15 cellular contexts compared by ENCODE assay signal in genomic region chr2:226873826-226874225, GRCh38. TPM values are rescaled to one million over a fixed set of nuclear protein-coding genes. Genes with fewer than 3 reads are reported as not detected.
DNase-seq lines count a peak whose midpoint lies in the region; ATAC-seq, FAIRE-seq and TF ChIP-seq lines count a peak whose summit lies in the region.
"Had no signal": no experiment of that assay in that cellular context is flagged by ENCODE, and none has a peak within 500 bp of the region (broad histone marks: within the 10 kb centered on the region; RNA-seq: fewer than 3 reads in every experiment).

No MANE protein-coding gene starts in this region.

- peak overlapping the region; percentile 36 for H3K4me3 ChIP-seq in Loucy (ENCODE audit: low read length, poor library complexity, severe bottlenecking)
- H3K4me3 ChIP-seq: colonic mucosa had no signal

- intact Hi-C loops in activated CD4-positive, alpha-beta T cell treated with anti-CD3 and anti-CD28 coated beads, Interleukin-2, amount 10 ng/mL, durations not matched to agents 24 days and 14 days (cut with micrococcal nuclease) = no loop called here
- intact Hi-C loops in dendritic cell treated with granulocyte-macrophage colony-stimulating factor and Interleukin-4, amounts not matched to agents 40 ng/mL and 50 ng/mL, for 4 days (cut with micrococcal nuclease) = no loop called here

- peaks cover 7% of the 10 kb centered on the region for H3K9me3 Mint-ChIP-seq in activated CD4-positive, alpha-beta T cell treated with anti-CD3 and anti-CD28 coated beads, Interleukin-2, amount 10 ng/mL, durations not matched to agents 24 days and 14 days
- H3K9me3 Mint-ChIP-seq in dendritic cell treated with granulocyte-macrophage colony-stimulating factor and Interleukin-4, amounts not matched to agents 40 ng/mL and 50 ng/mL, for 4 days = no peaks in the 10 kb centered on the region

- no peaks in the 10 kb centered on the region for H3K9me3 ChIP-seq in Loucy (ENCODE audit: insufficient read depth, low read depth, low read length)
- H3K9me3 ChIP-seq: colonic mucosa had no signal

- peak overlapping the region; percentile 67 for H3K27ac Mint-ChIP-seq in activated CD4-positive, alpha-beta T cell treated with anti-CD3 and anti-CD28 coated beads, Interleukin-2, amount 10 ng/mL, durations not matched to agents 24 days and 14 days
- peak overlapping the region; percentile 51 for H3K27ac Mint-ChIP-seq in dendritic cell treated with granulocyte-macrophage colony-stimulating factor and Interleukin-4, amounts not matched to agents 40 ng/mL and 50 ng/mL, for 4 days

- ATAC-seq in stimulated activated naive CD8-positive, alpha-beta T cell treated with anti-CD3 and anti-CD28 coated beads, Interleukin-15, Interleukin-2, amounts not matched to agents 100 U/mL and 50 U/mL, for 24 hours = peak; percentile 91

- H3F3A ChIP-seq in Loucy (ENCODE audit: low read depth) = no peaks in the 10 kb centered on the region

- TF ChIP-seq CTCF in Loucy (conservative IDR thresholded peaks at IDR 0.05; ENCODE audit: low read length) (no peak), D721Med (IDR thresholded peaks at IDR 0.05; ENCODE audit: insufficient read depth, missing control alignments) (no peak)

- peaks cover 48% of the 10 kb centered on the region for H3K36me3 Mint-ChIP-seq in activated CD4-positive, alpha-beta T cell treated with anti-CD3 and anti-CD28 coated beads, Interleukin-2, amount 10 ng/mL, durations not matched to agents 24 days and 14 days (ENCODE audit: low read depth)
- peaks cover 36% of the 10 kb centered on the region for H3K36me3 Mint-ChIP-seq in dendritic cell treated with granulocyte-macrophage colony-stimulating factor and Interleukin-4, amounts not matched to agents 40 ng/mL and 50 ng/mL, for 4 days (ENCODE audit: low read depth)

- H3K27me3 ChIP-seq in Loucy (ENCODE audit: insufficient read depth, low read length, poor library complexity, severe bottlenecking) = no peaks in the 10 kb centered on the region
- H3K27me3 ChIP-seq: colonic mucosa had no signal

- H4K20me1 ChIP-seq in Loucy (ENCODE audit: insufficient read depth, low read length, poor library complexity, severe bottlenecking) = no peaks in the 10 kb centered on the region

- H3K4me2 ChIP-seq in Loucy (ENCODE audit: low read depth, low read length, poor library complexity, severe bottlenecking) = peak overlapping the region; percentile 62

- no peak overlapping the region for H3K4me3 Mint-ChIP-seq in activated CD4-positive, alpha-beta T cell treated with anti-CD3 and anti-CD28 coated beads, Interleukin-2, amount 10 ng/mL, durations not matched to agents 24 days and 14 days
- H3K4me3 Mint-ChIP-seq in dendritic cell treated with granulocyte-macrophage colony-stimulating factor and Interleukin-4, amounts not matched to agents 40 ng/mL and 50 ng/mL, for 4 days = no peak overlapping the region

- no peaks in the 10 kb centered on the region for H3K79me2 ChIP-seq in Loucy (ENCODE audit: insufficient read depth, low read length)

- no peak for FAIRE-seq in D721Med (lab: Jason Lieb, UNC)
- FAIRE-seq: H54 had no signal

- no peak overlapping the region for H2AFZ ChIP-seq in Loucy (ENCODE audit: low read length)
- H2AFZ ChIP-seq: parathyroid adenoma had no signal

- no peak overlapping the region for H3K9ac ChIP-seq in Loucy (ENCODE audit: low read depth, low read length, poor library complexity, severe bottlenecking)
- H3K9ac ChIP-seq: parathyroid adenoma had no signal

- H3K36me3 ChIP-seq in Loucy (ENCODE audit: insufficient read depth, low read length) = no peaks in the 10 kb centered on the region
- H3K36me3 ChIP-seq: colonic mucosa had no signal

- peaks cover 21% of the 10 kb centered on the region for H3K4me1 ChIP-seq in Loucy (ENCODE audit: insufficient read depth, low read length, poor library complexity, severe bottlenecking)
- H3K4me1 ChIP-seq: colonic mucosa, parathyroid adenoma had no signal

- no peaks in the 10 kb centered on the region for H3K9me2 ChIP-seq in Loucy (replicated peaks; ENCODE audit: low read depth, low read length)

- no peak for DNase-seq in activated CD4-positive, alpha-beta T cell treated with anti-CD3 and anti-CD28 coated beads, Interleukin-2, amount 10 ng/mL, durations not matched to agents 24 days and 14 days
- no peak for DNase-seq in activated CD4-positive, alpha-beta T cell treated with anti-CD3 and anti-CD28 coated beads, Interleukin-2, amount 50 U/mL, for 1 hour
- peak; percentile 27 for DNase-seq in stimulated activated naive CD8-positive, alpha-beta T cell treated with anti-CD3 and anti-CD28 coated beads, Interleukin-15, Interleukin-2, amounts not matched to agents 100 U/mL and 50 U/mL, for 24 hours
- DNase-seq in D721Med (ENCODE audit: insufficient read length, low spot score) (no peak), foreskin melanocyte (no peak), HT-29 (ENCODE audit: low spot score) (no peak)
- DNase-seq: colonic mucosa, kidney glomerular epithelial cell, NCI-H2029, NCI-H69, RPMI8226 had no signal

- peaks cover 15% of the 10 kb centered on the region for H3K4me1 Mint-ChIP-seq in activated CD4-positive, alpha-beta T cell treated with anti-CD3 and anti-CD28 coated beads, Interleukin-2, amount 10 ng/mL, durations not matched to agents 24 days and 14 days
- H3K4me1 Mint-ChIP-seq in dendritic cell treated with granulocyte-macrophage colony-stimulating factor and Interleukin-4, amounts not matched to agents 40 ng/mL and 50 ng/mL, for 4 days (ENCODE audit: low read depth) = peaks cover 36% of the 10 kb centered on the region

- no peaks in the 10 kb centered on the region for H3K27me3 Mint-ChIP-seq in activated CD4-positive, alpha-beta T cell treated with anti-CD3 and anti-CD28 coated beads, Interleukin-2, amount 10 ng/mL, durations not matched to agents 24 days and 14 days
- H3K27me3 Mint-ChIP-seq in dendritic cell treated with granulocyte-macrophage colony-stimulating factor and Interleukin-4, amounts not matched to agents 40 ng/mL and 50 ng/mL, for 4 days = no peaks in the 10 kb centered on the region

RNA-seq across cellular contexts. Expression of gene RHBDD1, which starts 38.0 kb away (rescaled TPM):
- 41.3 and 44.7 TPM in 2 replicates for total RNA-seq in activated CD4-positive, alpha-beta T cell treated with anti-CD3 and anti-CD28 coated beads, Interleukin-2, amount 10 ng/mL, durations not matched to agents 24 days and 14 days
- total RNA-seq in HT-29 (2014; rRNA removed; shearing (Covaris generic)) = 1.7 and 8.7 TPM in 2 replicates
